ENCODE assay signal across 1 cellular context in genomic region chr15:89365457-89366055, GRCh38.
TF ChIP-seq lines count a peak whose summit lies in the region.

No MANE protein-coding gene starts in this region.

TF ChIP-seq in GM23338, 12 proteins besides CTCF, POLR2A, EP300 and RAD21 (continued from another document):
- no peak for TF ChIP-seq REST (IDR thresholded peaks at IDR 0.05; ENCODE audit: unreplicated experiment)
- TF ChIP-seq ZNF462 (CRISPR knock-in tag; IDR thresholded peaks at IDR 0.05), result no peak
- TF ChIP-seq POLR2AphosphoS5 (IDR thresholded peaks at IDR 0.05; ENCODE audit: low read depth), result no peak
- TF ChIP-seq JUNB (IDR thresholded peaks at IDR 0.05; ENCODE audit: unreplicated experiment), result no peak
- no peak for TF ChIP-seq NANOG (IDR thresholded peaks at IDR 0.05; ENCODE audit: borderline replicate concordance)
